In genomic region chr16:68873635-68874471, GRCh38 we compare ENCODE assay signal across 15 cellular contexts. TPM values are rescaled to one million over a fixed set of nuclear protein-coding genes. Genes with fewer than 3 reads are reported as not detected.
DNase-seq lines count a peak whose midpoint lies in the region; ATAC-seq, FAIRE-seq and TF ChIP-seq lines count a peak whose summit lies in the region.
"Had no signal": no experiment of that assay in that cellular context is flagged by ENCODE, and none has a peak within 500 bp of the region (broad histone marks: within the 10 kb centered on the region; RNA-seq: fewer than 3 reads in every experiment).

No MANE protein-coding gene starts in this region.

- H3K4me1 ChIP-seq in kidney (ENCODE audit: control insufficient read depth in 1 of 2, insufficient read depth in 1 of 2, low read depth in 1 of 2, low read length in 2 of 2) = no peaks in the 10 kb centered on the region

- peaks cover 11% of the 10 kb centered on the region for H3K4me1 Mint-ChIP-seq in T-helper 17 cell
- peaks cover 6% of the 10 kb centered on the region for H3K4me1 Mint-ChIP-seq in nephron progenitor cell

- H3K4me3 ChIP-seq in kidney (ENCODE audit: low read length in 2 of 2) = peak overlapping the region in 1 of 2 donors; percentile 10
- no peak overlapping the region for H3K4me3 ChIP-seq in foreskin fibroblast (ENCODE audit: low read depth in 1 of 2, low read length in 2 of 2)
- H3K4me3 ChIP-seq: K562, PC-9 had no signal

- ATAC-seq in T-helper 17 cell (no peak), HG03159 (IDR thresholded peaks at IDR 0.05; ENCODE audit: unreplicated experiment) (no peak)
- ATAC-seq: K562 had no signal

- H3K36me3 Mint-ChIP-seq in T-helper 17 cell (ENCODE audit: low read depth) = peaks cover 16% of the 10 kb centered on the region
- peaks cover 48% of the 10 kb centered on the region for H3K36me3 Mint-ChIP-seq in nephron progenitor cell (ENCODE audit: low read depth)

- H3K4me3 Mint-ChIP-seq in T-helper 17 cell = no peak overlapping the region
- H3K4me3 Mint-ChIP-seq in nephron progenitor cell = no peak overlapping the region

- H3K27ac Mint-ChIP-seq in T-helper 17 cell = peak overlapping the region; percentile 27
- H3K27ac Mint-ChIP-seq in nephron progenitor cell = peak overlapping the region; percentile 97

- DNase-seq in T-helper 17 cell (no peak), kidney (no peak), nephron progenitor cell (no peak), foreskin fibroblast (no peak), NCI-H1105 treated with DMSO at 0.1 percent for 48 hours (lab: John Stamatoyannopoulos, UW) (no peak)
- DNase-seq in stimulated activated CD4-positive, alpha-beta T cell treated with anti-CD3 and anti-CD28 coated beads, Interleukin-15, amount 100 ng/mL, for 24 hours = no peak
- DNase-seq: EL, H7, NCI-H1436 treated with DMSO at 0.1 percent for 48 hours, NCI-H2029 treated with DMSO at 0.1 percent for 48 hours, NCI-H2171 treated with DMSO at 0.1 percent for 48 hours, NCI-H82, PC-9 had no signal

- no peaks in the 10 kb centered on the region for H3K9me3 ChIP-seq in T-helper 17 cell (ENCODE audit: control insufficient read depth, low read length, poor library complexity, severe bottlenecking)
- H3K9me3 ChIP-seq in kidney (ENCODE audit: control insufficient read depth in 1 of 2, low read length in 2 of 2) = no peaks in the 10 kb centered on the region

- H3K9ac ChIP-seq in kidney (ENCODE audit: low read length in 2 of 2) = no peak overlapping the region

- FAIRE-seq in kidney (lab: Jason Lieb, UNC) = peak; percentile 29
- FAIRE-seq: K562 had no signal

- intact Hi-C loops in kidney (cut with DNase I) = no loop called here

- peaks cover 0 to 7% of the 10 kb centered on the region in 2 donors for H3K36me3 ChIP-seq in kidney (ENCODE audit: control insufficient read depth in 1 of 2, insufficient read depth in 2 of 2, low read length in 2 of 2)

- H3K9me3 Mint-ChIP-seq in nephron progenitor cell = no peaks in the 10 kb centered on the region

- TF ChIP-seq CTCF in kidney (IDR thresholded peaks at IDR 0.05; ENCODE audit: borderline replicate concordance, extremely low read depth, insufficient read depth) (no peak), nephron progenitor cell (IDR thresholded peaks at IDR 0.05) (no peak), foreskin fibroblast (IDR thresholded peaks at IDR 0.05; ENCODE audit: low read depth, low read length) (no peak)

- peak overlapping the region in 1 of 2 donors; percentile 68 for H3K27ac ChIP-seq in kidney (ENCODE audit: low read depth in 2 of 2, low read length in 2 of 2)
- H3K27ac ChIP-seq: PC-9 had no signal

- no peaks in the 10 kb centered on the region for H3K27me3 Mint-ChIP-seq in T-helper 17 cell
- no peaks in the 10 kb centered on the region for H3K27me3 Mint-ChIP-seq in nephron progenitor cell (ENCODE audit: low read depth, poor library complexity)

RNA-seq across cellular contexts. Expression of gene TANGO6, which starts 30.5 kb away (rescaled TPM):
- total RNA-seq in T-helper 17 cell = 10 to 100 TPM; 21.2 to 24.2 TPM
- 20.6 TPM for total RNA-seq in kidney
- 4.5 TPM for polyA plus RNA-seq in kidney (ENCODE audit: insufficient read depth, low read depth, low replicate concordance)
